ENCODE assay signal across 2 cellular contexts in genomic region chr5:181054138-181054537, GRCh38.
TF ChIP-seq lines count a peak whose summit lies in the region.

No MANE protein-coding gene starts in this region.

TF ChIP-seq in HCT116, 20 proteins besides CTCF, POLR2A, EP300 and RAD21:
- TF ChIP-seq ZFX (IDR thresholded peaks at IDR 0.05), result no peak
- no peak for TF ChIP-seq EZH2 (IDR thresholded peaks at IDR 0.05)
- no peak for TF ChIP-seq ZNF274 (IDR thresholded peaks at IDR 0.05; ENCODE audit: low read depth, low read length)
- TF ChIP-seq ATF3 (IDR thresholded peaks at IDR 0.05), result no peak
- no peak for TF ChIP-seq SIN3A (IDR thresholded peaks at IDR 0.05; ENCODE audit: low read depth)
- TF ChIP-seq JUND (IDR thresholded peaks at IDR 0.05), result no peak
- TF ChIP-seq YY1 (IDR thresholded peaks at IDR 0.05; ENCODE audit: extremely low read depth, insufficient replicate concordance, low read depth, low read length), result no peak
- no peak for TF ChIP-seq ZBTB33 (IDR thresholded peaks at IDR 0.05; ENCODE audit: extremely low read depth, insufficient replicate concordance, low read length)
- TF ChIP-seq TCF7L2 (IDR thresholded peaks at IDR 0.05; ENCODE audit: borderline replicate concordance, extremely low read depth, insufficient read depth, insufficient read length), result no peak
- no peak for TF ChIP-seq ELF1 (IDR thresholded peaks at IDR 0.05; ENCODE audit: borderline replicate concordance, low read depth)
- TF ChIP-seq SRF (IDR thresholded peaks at IDR 0.05; ENCODE audit: low read depth), result no peak
- TF ChIP-seq MAX (IDR thresholded peaks at IDR 0.05), result no peak
- no peak for TF ChIP-seq REST (IDR thresholded peaks at IDR 0.05; ENCODE audit: low read depth)
- TF ChIP-seq EZH2phosphoT487 (IDR thresholded peaks at IDR 0.05; ENCODE audit: borderline replicate concordance), result no peak
- no peak for TF ChIP-seq FOSL1 (IDR thresholded peaks at IDR 0.05; ENCODE audit: low read depth)
- TF ChIP-seq CEBPB (IDR thresholded peaks at IDR 0.05; ENCODE audit: low read depth), result no peak
- TF ChIP-seq SP1 (IDR thresholded peaks at IDR 0.05; ENCODE audit: low read depth), result no peak
- TF ChIP-seq EGR1 (IDR thresholded peaks at IDR 0.05; ENCODE audit: low read depth), result no peak
- TF ChIP-seq POLR2AphosphoS5 (IDR thresholded peaks at IDR 0.05; ENCODE audit: low read depth, low read length), result no peak
TF ChIP-seq in HCT116: peak in this region for 0.

TF ChIP-seq in H1, 55 proteins besides CTCF, POLR2A, EP300 and RAD21:
- no peak for TF ChIP-seq GTF2F1 (IDR thresholded peaks at IDR 0.05; ENCODE audit: borderline replicate concordance, low read depth, low read length)
- TF ChIP-seq SIX5 (IDR thresholded peaks at IDR 0.05; ENCODE audit: low read depth, low read length), result no peak
- no peak for TF ChIP-seq BRCA1 (IDR thresholded peaks at IDR 0.05; ENCODE audit: low read depth, low read length)
- TF ChIP-seq CBX5 (IDR thresholded peaks at IDR 0.05; ENCODE audit: low read depth, low read length), result no peak
- peak; percentile 0 for TF ChIP-seq EZH2 (IDR thresholded peaks at IDR 0.05; ENCODE audit: low read depth, low read length, severe bottlenecking)
- no peak for TF ChIP-seq SP4 (IDR thresholded peaks at IDR 0.05; ENCODE audit: low read length)
- no peak for TF ChIP-seq USF2 (IDR thresholded peaks at IDR 0.05; ENCODE audit: low read length)
- TF ChIP-seq SP2 (IDR thresholded peaks at IDR 0.05; ENCODE audit: low read length), result no peak
- no peak for TF ChIP-seq HDAC6 (IDR thresholded peaks at IDR 0.05; ENCODE audit: low read depth, low read length)
- no peak for TF ChIP-seq ATF2 (IDR thresholded peaks at IDR 0.05; ENCODE audit: low read length)
- no peak for TF ChIP-seq ZNF274 (IDR thresholded peaks at IDR 0.05; ENCODE audit: borderline replicate concordance, extremely low read depth, low read length)
- TF ChIP-seq POU5F1 (IDR thresholded peaks at IDR 0.05; ENCODE audit: low read depth, low read length), result no peak
- peak; percentile 49 for TF ChIP-seq SUZ12 (IDR thresholded peaks at IDR 0.05; ENCODE audit: low read length)
- peak; percentile 10 for TF ChIP-seq RNF2 (IDR thresholded peaks at IDR 0.05; ENCODE audit: borderline replicate concordance, low read depth, low read length, missing control alignments, poor library complexity, severe bottlenecking)
- no peak for TF ChIP-seq TAF1 (IDR thresholded peaks at IDR 0.05; ENCODE audit: low read depth, low read length)
